Comparison of ENCODE assay signal across 1 cellular context in genomic region chr9:77726289-77726688, GRCh38.
TF ChIP-seq lines count a peak whose summit lies in the region.

No MANE protein-coding gene starts in this region.

TF ChIP-seq in GM23338, 12 proteins besides CTCF, POLR2A, EP300 and RAD21 (continued from another document):
- no peak for TF ChIP-seq ZNF462 (CRISPR knock-in tag; IDR thresholded peaks at IDR 0.05)
- no peak for TF ChIP-seq ETS1 (IDR thresholded peaks at IDR 0.05)
- no peak for TF ChIP-seq ZNF331 (CRISPR knock-in tag; IDR thresholded peaks at IDR 0.05; ENCODE audit: low read depth)
- TF ChIP-seq CREB1 (CRISPR knock-in tag; IDR thresholded peaks at IDR 0.05; ENCODE audit: low read depth) = no peak
